ENCODE assay signal across 13 cellular contexts in genomic region chr2:165646321-165646801, GRCh38.
A peak's percentile ranks its signal among the peaks of the same experiment; 100 is the strongest.
DNase-seq lines count a peak whose midpoint lies in the region; ATAC-seq and TF ChIP-seq lines count a peak whose summit lies in the region.
"Had no signal": no experiment of that assay in that cellular context is flagged by ENCODE, and none has a peak within 500 bp of the region (broad histone marks: within the 10 kb centered on the region; RNA-seq: fewer than 3 reads in every experiment).

No MANE protein-coding gene starts in this region.

- peaks cover 56% of the 10 kb centered on the region for H3K4me1 Mint-ChIP-seq in nephron progenitor cell
- H3K4me1 Mint-ChIP-seq: activated T-helper 17 cell treated with anti-CD3 and anti-CD28 coated beads, Interleukin-2, amount 50 U/mL, for 72 hours had no signal

- DNase-seq in EH (ENCODE audit: low read depth) = peak; percentile 41
- DNase-seq in NCI-H1436 treated with DMSO at 0.1 percent for 48 hours (lab: John Stamatoyannopoulos, UW) = peak; percentile 27
- peak; percentile 24 for DNase-seq in nephron progenitor cell
- DNase-seq in foreskin melanocyte = no peak
- no peak for DNase-seq in MM.1S
- DNase-seq: brain microvascular endothelial cell, erythroblast, psoas muscle had no signal

- H3K27ac Mint-ChIP-seq in nephron progenitor cell = peak overlapping the region; percentile 96
- H3K27ac Mint-ChIP-seq: activated T-helper 17 cell treated with anti-CD3 and anti-CD28 coated beads, Interleukin-2, amount 50 U/mL, for 72 hours had no signal

- no peaks in the 10 kb centered on the region for H3K27me3 ChIP-seq in MM.1S (replicated peaks; ENCODE audit: insufficient read depth, low read length)
- H3K27me3 ChIP-seq: brain microvascular endothelial cell had no signal

- H2AFZ ChIP-seq in MM.1S (ENCODE audit: low read length) = no peak overlapping the region

- TF ChIP-seq CTCF in nephron progenitor cell (IDR thresholded peaks at IDR 0.05) = no peak
- no peak for TF ChIP-seq CTCF in MM.1S (IDR thresholded peaks at IDR 0.05; ENCODE audit: low read length)

- no peak overlapping the region for H3K9ac ChIP-seq in MM.1S (ENCODE audit: low read length)

- H3F3A ChIP-seq in MM.1S (ENCODE audit: insufficient read depth, low read length) = no peaks in the 10 kb centered on the region

- no peak overlapping the region for H3K4me3 ChIP-seq in MM.1S (ENCODE audit: low read length)
- H3K4me3 ChIP-seq: K562, psoas muscle had no signal

- H3K27ac ChIP-seq in MM.1S (ENCODE audit: low read length) = no peak overlapping the region
- H3K27ac ChIP-seq: brain microvascular endothelial cell, psoas muscle had no signal

- peak; percentile 95 for ATAC-seq in SK-N-SH treated with all-trans-retinoic acid at 6 μM for 48 hours
- no peak for ATAC-seq in HG03457 (IDR thresholded peaks at IDR 0.05; ENCODE audit: unreplicated experiment)
- no peak for ATAC-seq in HG03565 (IDR thresholded peaks at IDR 0.05; ENCODE audit: unreplicated experiment)
- ATAC-seq: activated T-helper 17 cell treated with anti-CD3 and anti-CD28 coated beads, Interleukin-2, amount 50 U/mL, for 72 hours; K562; psoas muscle had no signal

- H3K9me3 ChIP-seq in MM.1S (replicated peaks; ENCODE audit: insufficient read depth, low read length) = no peaks in the 10 kb centered on the region
- H3K9me3 ChIP-seq: psoas muscle had no signal

- H3K27me3 Mint-ChIP-seq in nephron progenitor cell (ENCODE audit: low read depth, poor library complexity) = no peaks in the 10 kb centered on the region

- H3K36me3 ChIP-seq in MM.1S (replicated peaks; ENCODE audit: insufficient read depth, low read length) = no peaks in the 10 kb centered on the region
- H3K36me3 ChIP-seq: brain microvascular endothelial cell had no signal

- no peaks in the 10 kb centered on the region for H3K79me2 ChIP-seq in MM.1S (ENCODE audit: low read length)

- H4K20me1 ChIP-seq in MM.1S (ENCODE audit: insufficient read depth, low read length) = no peaks in the 10 kb centered on the region

- H3K9me3 Mint-ChIP-seq in nephron progenitor cell = peaks cover 36% of the 10 kb centered on the region
- H3K9me3 Mint-ChIP-seq: activated T-helper 17 cell treated with anti-CD3 and anti-CD28 coated beads, Interleukin-2, amount 50 U/mL, for 72 hours had no signal

- peaks cover 57% of the 10 kb centered on the region for H3K36me3 Mint-ChIP-seq in nephron progenitor cell (ENCODE audit: low read depth)

- H3K4me1 ChIP-seq in MM.1S (ENCODE audit: low read length) = no peaks in the 10 kb centered on the region
- H3K4me1 ChIP-seq: psoas muscle had no signal

- H3K4me2 ChIP-seq in MM.1S (ENCODE audit: low read depth, low read length) = no peak overlapping the region

- no peaks in the 10 kb centered on the region for H3K9me2 ChIP-seq in MM.1S (replicated peaks; ENCODE audit: insufficient read depth, low read length)

- H3K4me3 Mint-ChIP-seq in nephron progenitor cell = peak overlapping the region; percentile 10
- H3K4me3 Mint-ChIP-seq: activated T-helper 17 cell treated with anti-CD3 and anti-CD28 coated beads, Interleukin-2, amount 50 U/mL, for 72 hours had no signal

TF ChIP-seq in SK-N-SH treated with all-trans-retinoic acid at 6 μM for 48 hours, 23 proteins besides CTCF, POLR2A, EP300 and RAD21:
- no peak for TF ChIP-seq ZNF70 (CRISPR knock-in tag; IDR thresholded peaks at IDR 0.05)
- TF ChIP-seq TCF4 (CRISPR knock-in tag; IDR thresholded peaks at IDR 0.05; ENCODE audit: borderline replicate concordance) = peak; percentile 94; the same call in 1 of the 2 replicates
- TF ChIP-seq PATZ1 (CRISPR knock-in tag; IDR thresholded peaks at IDR 0.05; ENCODE audit: borderline replicate concordance) = 0 out of 2 replicates have a peak, but pooled peaks have one; percentile 34
- TF ChIP-seq TSHZ2 (CRISPR knock-in tag; IDR thresholded peaks at IDR 0.05) = peak; percentile 93
- peak; percentile 92 for TF ChIP-seq ISL1 (CRISPR knock-in tag; IDR thresholded peaks at IDR 0.05)

Comparison
In these comparisons a context has a peak if more than half of its experiments do, and no peak if none do; other contexts are left out.
1. DNase-seq: peak in EH (single experiment), NCI-H1436 treated with DMSO at 0.1 percent for 48 hours (single experiment) and nephron progenitor cell (single experiment); none in foreskin melanocyte (single experiment) and MM.1S (single experiment).